1 cellular context compared by ENCODE assay signal in the genomic region with DNA sequence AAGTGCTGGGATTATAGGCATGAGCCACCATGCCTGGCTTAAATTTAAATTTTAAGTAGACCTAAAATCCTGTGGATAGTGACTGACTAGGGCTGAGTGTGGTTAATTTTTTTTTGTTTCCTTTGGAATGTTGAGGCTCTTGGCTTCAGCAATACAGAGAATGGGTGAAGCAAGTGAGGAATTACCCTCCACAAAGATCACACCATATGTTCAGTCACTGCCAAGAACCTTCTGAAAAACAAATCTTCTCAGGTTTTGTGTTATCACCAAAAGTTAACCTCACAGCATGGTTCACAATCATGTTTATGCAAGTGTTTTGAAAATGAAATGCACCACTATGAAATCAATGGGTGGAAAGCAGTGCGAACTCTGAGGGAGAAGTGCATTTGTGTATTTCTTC.
TF ChIP-seq lines count a peak whose summit lies in the region.

No MANE protein-coding gene starts in this region.

TF ChIP-seq in IMR-90, 13 proteins besides CTCF, POLR2A, EP300 and RAD21:
- TF ChIP-seq CEBPB (IDR thresholded peaks at IDR 0.05; ENCODE audit: low read depth, low read length), result peak; percentile 85
- TF ChIP-seq, protein P1, sequence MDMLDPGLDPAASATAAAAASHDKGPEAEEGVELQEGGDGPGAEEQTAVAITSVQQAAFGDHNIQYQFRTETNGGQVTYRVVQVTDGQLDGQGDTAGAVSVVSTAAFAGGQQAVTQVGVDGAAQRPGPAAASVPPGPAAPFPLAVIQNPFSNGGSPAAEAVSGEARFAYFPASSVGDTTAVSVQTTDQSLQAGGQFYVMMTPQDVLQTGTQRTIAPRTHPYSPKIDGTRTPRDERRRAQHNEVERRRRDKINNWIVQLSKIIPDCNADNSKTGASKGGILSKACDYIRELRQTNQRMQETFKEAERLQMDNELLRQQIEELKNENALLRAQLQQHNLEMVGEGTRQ (IDR thresholded peaks at IDR 0.05; ENCODE audit: low read depth, low read length), result no peak
